ENCODE assay signal across 26 cellular contexts in genomic region chr6:11332463-11332862, GRCh38.
"Had no signal": no experiment of that assay in that cellular context is flagged by ENCODE, and none has a peak within 500 bp of the region (broad histone marks: within the 10 kb centered on the region; RNA-seq: fewer than 3 reads in every experiment).

No MANE protein-coding gene starts in this region.

- ATAC-seq: left lung, lower lobe of right lung, mucosa of descending colon, psoas muscle had no signal

- DNase-seq: activated CD4-positive, alpha-beta T cell treated with anti-CD3 and anti-CD28 coated beads, Interleukin-2, amount 50 U/mL, for 4 hours; activated CD4-positive, CD25-positive, alpha-beta regulatory T cell treated with anti-CD3 and anti-CD28 coated beads, Interleukin-2, amount 50 U/mL, for 72 hours; activated gamma-delta T cell treated with Interleukin-2 at 50 U/mL for 16 hours; activated T-cell treated with anti-CD3 and anti-CD28 coated beads for 4 hours; brain microvascular endothelial cell; dorsolateral prefrontal cortex; effector memory CD4-positive, alpha-beta T cell; left lung; lower lobe of right lung; mucosa of descending colon; occipital lobe; psoas muscle; stimulated activated CD4-positive, alpha-beta T cell treated with anti-CD3 and anti-CD28 coated beads, Interleukin-15, amount 100 ng/mL, for 24 hours; stimulated activated CD4-positive, alpha-beta T cell treated with anti-CD3 and anti-CD28 coated beads, Interleukin-2, amount 100 ng/mL, for 24 hours; stimulated activated naive B cell treated with anti-CD40 and anti-IgM and Interleukin-4, amounts not matched to agents 10 μg/mL and 1 μg/mL and 100 μg/mL, for 72 hours; SW 1271; T1000; WERI-Rb-1 had no signal

- H3K9ac ChIP-seq: parathyroid adenoma had no signal

- H3K4me1 ChIP-seq: parathyroid adenoma, psoas muscle had no signal

- H3K27ac ChIP-seq: brain microvascular endothelial cell, coronary artery, dorsolateral prefrontal cortex, lower lobe of right lung, parathyroid adenoma, psoas muscle, tibial nerve had no signal

- H3K27ac Mint-ChIP-seq: T-helper 1 cell treated with Interleukin-12 subunit alpha and Interleukin-12 subunit beta and Interleukin-4 antibody, amounts not matched to agents 30 μg/mL and 1 μg/mL, for 36 hours had no signal

- H3K4me3 Mint-ChIP-seq: T-helper 1 cell treated with Interleukin-12 subunit alpha and Interleukin-12 subunit beta and Interleukin-4 antibody, amounts not matched to agents 30 μg/mL and 1 μg/mL, for 36 hours had no signal

- H3K4me3 ChIP-seq: coronary artery, dorsolateral prefrontal cortex, left lung, lower lobe of right lung, mucosa of descending colon, psoas muscle, tibial nerve had no signal

- H3K27me3 ChIP-seq: brain microvascular endothelial cell, dorsolateral prefrontal cortex, left lung, tibial nerve had no signal

- H3K27me3 Mint-ChIP-seq: stimulated activated naive B cell treated with anti-CD40 and anti-IgM and Interleukin-4, amounts not matched to agents 10 μg/mL and 1 μg/mL and 100 μg/mL, for 72 hours had no signal

- H3K36me3 ChIP-seq: brain microvascular endothelial cell, left lung, lower lobe of right lung, tibial nerve, WERI-Rb-1 had no signal

- FAIRE-seq: astrocyte, frontal cortex, islet of Langerhans had no signal

- H3K9me3 ChIP-seq: left lung, lower lobe of right lung, mucosa of descending colon, psoas muscle, tibial nerve had no signal

- H3K9me3 Mint-ChIP-seq: activated naive CD4-positive, alpha-beta T cell treated with anti-CD3 and anti-CD28 coated beads, Interleukin-2, amount 50 U/mL, for 72 hours; stimulated activated naive B cell treated with anti-CD40 and anti-IgM and Interleukin-4, amounts not matched to agents 10 μg/mL and 1 μg/mL and 100 μg/mL, for 72 hours; T-helper 1 cell treated with Interleukin-12 subunit alpha and Interleukin-12 subunit beta and Interleukin-4 antibody, amounts not matched to agents 30 μg/mL and 1 μg/mL, for 36 hours had no signal
